8 cellular contexts compared by ENCODE assay signal in the genomic region with DNA sequence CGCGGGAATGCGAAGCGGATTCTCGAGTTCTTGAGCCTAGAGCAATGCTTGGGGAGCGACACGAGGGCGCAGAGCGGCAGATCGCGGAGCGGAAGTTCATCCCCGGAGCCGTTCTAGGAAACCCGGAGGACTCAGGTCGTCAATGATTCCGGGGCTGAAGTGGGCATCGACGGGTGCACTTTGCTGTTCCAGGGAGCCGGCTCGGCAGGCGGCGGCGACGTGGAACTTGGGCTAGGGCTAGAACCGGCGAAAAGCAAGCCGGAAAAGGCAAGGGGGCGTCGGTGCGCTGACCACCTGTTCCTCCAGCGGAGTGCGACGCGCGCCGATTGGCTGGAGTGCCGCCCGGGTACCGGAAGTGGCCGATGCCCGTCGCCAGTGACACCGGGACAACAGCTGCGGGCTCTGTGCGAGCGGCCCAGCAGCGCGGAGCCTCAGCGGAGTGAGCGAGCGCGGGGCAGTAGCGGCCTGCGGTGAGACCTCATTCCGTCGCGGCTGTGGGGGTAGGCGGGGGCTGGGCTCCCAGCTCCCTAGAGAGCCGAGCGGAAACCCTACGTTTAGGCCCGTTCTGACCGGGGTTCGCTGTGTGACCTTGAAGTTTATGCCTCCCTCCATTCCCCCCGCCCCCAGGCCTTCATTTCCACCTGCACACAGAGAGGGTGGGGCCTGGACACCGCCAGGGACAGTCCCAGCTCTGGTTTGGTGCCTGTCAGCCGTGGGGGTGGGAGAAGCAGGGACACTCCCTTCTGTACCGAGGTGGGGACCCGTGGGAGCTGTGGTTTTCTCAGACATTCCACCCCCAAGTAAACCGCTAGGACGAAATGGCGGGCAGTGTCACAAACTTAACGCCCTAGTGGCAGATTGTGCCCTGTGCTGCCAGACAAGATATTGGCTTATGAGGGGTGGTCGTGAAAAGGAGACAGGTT. TPM values are rescaled to one million over a fixed set of nuclear protein-coding genes. Genes with fewer than 3 reads are reported as not detected.
A peak's percentile ranks its signal among the peaks of the same experiment; 100 is the strongest.
DNase-seq lines count a peak whose midpoint lies in the region; ATAC-seq and TF ChIP-seq lines count a peak whose summit lies in the region.

A gene (plus strand): TSS at position 362 of the 923 bp plus-strand sequence. CDS start 13,038 bp downstream, outside the sequence.

- H3K36me3 ChIP-seq in endocrine pancreas (ENCODE audit: control insufficient read depth, insufficient read depth, low read length), result no peaks in the 10 kb centered on the region

- no peaks in the 10 kb centered on the region for H3K4me1 ChIP-seq in endocrine pancreas (ENCODE audit: control insufficient read depth, insufficient read depth, low read length)

- no peaks in the 10 kb centered on the region for H3K27me3 ChIP-seq in endocrine pancreas (ENCODE audit: control insufficient read depth, insufficient read depth, low read length)

- H3K9me3 ChIP-seq in endocrine pancreas (ENCODE audit: control insufficient read depth, low read length), result no peaks in the 10 kb centered on the region

- ATAC-seq in GM18505 (IDR thresholded peaks at IDR 0.05; ENCODE audit: unreplicated experiment) (peak; percentile 77), HG02943 (IDR thresholded peaks at IDR 0.05; ENCODE audit: low read depth, unreplicated experiment) (peak; percentile 74)

- peak; percentile 78 for TF ChIP-seq POLR2A in GM18505 (IDR thresholded peaks at IDR 0.05; ENCODE audit: borderline replicate concordance, extremely low read depth, insufficient read depth, insufficient read length)

- H3K9ac ChIP-seq in endocrine pancreas (ENCODE audit: control insufficient read depth, insufficient read depth, low read length), result peak within 1 kb of the TSS; percentile 47

- DNase-seq in NCI-H446 treated with DMSO at 0.1 percent for 48 hours (lab: John Stamatoyannopoulos, UW), result peak; percentile 79
- peak; percentile 44 to 68 for DNase-seq in activated CD8-positive, alpha-beta memory T cell treated with anti-CD3 and anti-CD28 coated beads for 4 hours (ENCODE audit: low read depth in 2 of 2)
- peak; percentile 82 for DNase-seq in mucosa of gallbladder (ENCODE audit: low spot score)
- peak; percentile 64 to 73 for DNase-seq in stimulated activated CD8-positive, alpha-beta memory T cell treated with anti-CD3 and anti-CD28 coated beads, Interleukin-2, amount 100 ng/mL, for 48 hours (ENCODE audit: low read depth in 2 of 2)
- DNase-seq in KG1 (lab: John Stamatoyannopoulos, UW), result no peak

- peak within 1 kb of the TSS; percentile 71 for H3K4me3 ChIP-seq in endocrine pancreas (ENCODE audit: control insufficient read depth, insufficient read depth, low read length)

RNA-seq across cellular contexts. Expression of the gene that starts here (rescaled TPM):
- total RNA-seq in mucosa of gallbladder, result 8.7 TPM
